ENCODE assay signal across 7 cellular contexts in genomic region chr13:18936104-18936503, GRCh38.
"Had no signal": no experiment of that assay in that cellular context is flagged by ENCODE, and none has a peak within 500 bp of the region (broad histone marks: within the 10 kb centered on the region; RNA-seq: fewer than 3 reads in every experiment).

No MANE protein-coding gene starts in this region.

- DNase-seq: GOT3, H7, HFFc6 had no signal

- H3K4me1 Mint-ChIP-seq: IgD-negative memory B cell had no signal

- H3K27ac Mint-ChIP-seq: HFFc6, IgD-negative memory B cell had no signal

- H3K9me3 Mint-ChIP-seq: IgD-negative memory B cell had no signal

- H3K36me3 ChIP-seq: HAP-1 had no signal

- H3K36me3 Mint-ChIP-seq: IgD-negative memory B cell had no signal

- H3K27me3 Mint-ChIP-seq: IgD-negative memory B cell had no signal

- ATAC-seq: HCT116, HepG2 had no signal

- H3K4me1 ChIP-seq: HAP-1 had no signal

- FAIRE-seq: HepG2 had no signal

- H3K4me3 Mint-ChIP-seq: HFFc6, IgD-negative memory B cell had no signal

- H3K4me3 ChIP-seq: HAP-1 had no signal
